In the genomic region with DNA sequence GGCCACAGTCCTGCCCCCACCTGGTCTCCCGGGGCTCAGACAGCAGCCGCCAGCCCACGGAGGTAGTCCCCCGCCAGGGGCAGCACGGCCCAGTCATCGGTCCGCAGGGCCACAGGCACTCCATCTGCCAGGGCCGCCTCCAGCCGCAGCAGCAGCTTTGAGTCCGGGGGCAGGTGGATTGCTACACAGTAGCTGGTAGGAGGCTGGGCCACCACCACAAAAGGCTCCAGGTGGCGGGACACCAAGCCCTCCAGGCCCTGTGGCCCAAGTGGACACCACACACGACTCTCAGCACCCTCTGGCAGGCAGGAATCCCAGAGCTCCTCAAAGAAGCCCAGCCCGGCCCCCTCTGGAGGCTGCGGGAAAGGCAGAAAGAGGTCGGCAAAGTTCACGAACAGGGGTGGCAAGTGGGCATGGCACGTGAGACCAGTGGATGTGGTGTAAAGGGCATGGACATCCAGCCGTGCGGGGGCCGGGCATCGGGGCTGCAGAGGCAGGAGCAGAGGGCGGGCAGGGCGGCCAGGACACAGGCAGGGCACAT, we compare ENCODE assay signal across 16 cellular contexts. TPM values are rescaled to one million over a fixed set of nuclear protein-coding genes. Genes with fewer than 3 reads are reported as not detected.
A peak's percentile ranks its signal among the peaks of the same experiment; 100 is the strongest.
DNase-seq lines count a peak whose midpoint lies in the region; ATAC-seq and TF ChIP-seq lines count a peak whose summit lies in the region.
"Had no signal": no experiment of that assay in that cellular context is flagged by ENCODE, and none has a peak within 500 bp of the region (broad histone marks: within the 10 kb centered on the region; RNA-seq: fewer than 3 reads in every experiment).

No MANE protein-coding gene starts in this region.

- H3K14ac ChIP-seq in mesenchymal stem cell (ENCODE audit: low read length in 2 of 2): no peak overlapping the region

- no peak overlapping the region for H3K27ac ChIP-seq in mesenchymal stem cell (ENCODE audit: low read length, poor library complexity, severe bottlenecking)
- H3K27ac ChIP-seq in testis: no peak overlapping the region

- H3K79me1 ChIP-seq in mesenchymal stem cell (replicated peaks; ENCODE audit: low read length, poor library complexity, severe bottlenecking): peaks cover 44% of the 10 kb centered on the region

- H3K9me3 ChIP-seq in adipocyte (ENCODE audit: control insufficient read depth, low read length) (no peaks in the 10 kb centered on the region), mesenchymal stem cell (ENCODE audit: control insufficient read depth, low read length) (no peaks in the 10 kb centered on the region), testis (no peaks in the 10 kb centered on the region)
- H3K9me3 ChIP-seq: adrenal gland, Caco-2 had no signal

- H3K9me3 Mint-ChIP-seq in activated T-cell treated with anti-CD3 and anti-CD28 coated beads, Interleukin-2, amount 50 U/mL, for 24 hours: no peaks in the 10 kb centered on the region
- H3K9me3 Mint-ChIP-seq in activated T-cell treated with anti-CD3 and anti-CD28 coated beads, Interleukin-2, amount 50 U/mL, for 4 hours: no peaks in the 10 kb centered on the region
- H3K9me3 Mint-ChIP-seq: naive thymus-derived CD8-positive, alpha-beta T cell; stimulated activated memory B cell treated with anti-CD40 and anti-IgM and Interleukin-4, amounts not matched to agents 10 μg/mL and 1 μg/mL and 100 μg/mL, for 72 hours had no signal

- H3K36me3 Mint-ChIP-seq in activated T-cell treated with anti-CD3 and anti-CD28 coated beads, Interleukin-2, amount 50 U/mL, for 24 hours (ENCODE audit: low read depth): peaks cover 37% of the 10 kb centered on the region
- no peaks in the 10 kb centered on the region for H3K36me3 Mint-ChIP-seq in activated T-cell treated with anti-CD3 and anti-CD28 coated beads, Interleukin-2, amount 50 U/mL, for 4 hours (ENCODE audit: insufficient read depth)

- DNase-seq in activated T-cell treated with anti-CD3 and anti-CD28 coated beads, Interleukin-2, amount 50 U/mL, for 24 hours: no peak
- DNase-seq in activated T-cell treated with anti-CD3 and anti-CD28 coated beads, Interleukin-2, amount 50 U/mL, for 4 hours: no peak
- DNase-seq in adipocyte (ENCODE audit: low read depth) (no peak), mesenchymal stem cell (no peak), testis (peak; percentile 7), DMS 273 (lab: John Stamatoyannopoulos, UW; ENCODE audit: unreplicated experiment) (no peak), DMS53 (lab: John Stamatoyannopoulos, UW) (no peak)
- DNase-seq: erythroblast; naive thymus-derived CD8-positive, alpha-beta T cell; right cardiac atrium; stimulated activated CD4-positive, alpha-beta T cell treated with anti-CD3 and anti-CD28 coated beads, Interleukin-4, amount 100 ng/mL, for 4 hours had no signal

- H3K4me3 ChIP-seq in adipocyte (ENCODE audit: low read length) (no peak overlapping the region), mesenchymal stem cell (ENCODE audit: insufficient read depth in 1 of 2, low read depth in 1 of 2, low read length in 2 of 2) (no peak overlapping the region), testis (no peak overlapping the region)
- H3K4me3 ChIP-seq: adrenal gland had no signal

- no peak overlapping the region for H3K4me3 Mint-ChIP-seq in activated T-cell treated with anti-CD3 and anti-CD28 coated beads, Interleukin-2, amount 50 U/mL, for 24 hours
- H3K4me3 Mint-ChIP-seq in activated T-cell treated with anti-CD3 and anti-CD28 coated beads, Interleukin-2, amount 50 U/mL, for 4 hours: no peak overlapping the region
- H3K4me3 Mint-ChIP-seq: stimulated activated memory B cell treated with anti-CD40 and anti-IgM and Interleukin-4, amounts not matched to agents 10 μg/mL and 1 μg/mL and 100 μg/mL, for 72 hours had no signal

- peak overlapping the region; percentile 57 for H3K9ac ChIP-seq in adipocyte (ENCODE audit: low read length)
- no peak overlapping the region for H3K9ac ChIP-seq in mesenchymal stem cell (ENCODE audit: low read length)

- no peak overlapping the region for H2AFZ ChIP-seq in mesenchymal stem cell (ENCODE audit: low read depth, low read length)

- peak overlapping the region; percentile 22 for H3K27ac Mint-ChIP-seq in activated T-cell treated with anti-CD3 and anti-CD28 coated beads, Interleukin-2, amount 50 U/mL, for 24 hours

- H3K18ac ChIP-seq in mesenchymal stem cell (ENCODE audit: low read depth in 1 of 2, low read length in 2 of 2): no peak overlapping the region

- no peaks in the 10 kb centered on the region for H3K27me3 ChIP-seq in adipocyte (replicated peaks; ENCODE audit: control insufficient read depth, insufficient read depth, low read length)
- peaks cover 0 to 7% of the 10 kb centered on the region in 2 experiments for H3K27me3 ChIP-seq in mesenchymal stem cell (ENCODE audit: control insufficient read depth in 1 of 2, insufficient read depth in 1 of 2, low read length in 2 of 2)
- H3K27me3 ChIP-seq in testis: no peaks in the 10 kb centered on the region
- H3K27me3 ChIP-seq: adrenal gland had no signal

- WGBS in mesenchymal stem cell: 96% methylated on average over 23 of the region's 23 CpGs
- 84 to 92% methylated on average over 11 to 22 of the region's 23 CpGs for WGBS in testis, 2 donors

- H3K27me3 Mint-ChIP-seq in activated T-cell treated with anti-CD3 and anti-CD28 coated beads, Interleukin-2, amount 50 U/mL, for 24 hours: no peaks in the 10 kb centered on the region
- no peaks in the 10 kb centered on the region for H3K27me3 Mint-ChIP-seq in activated T-cell treated with anti-CD3 and anti-CD28 coated beads, Interleukin-2, amount 50 U/mL, for 4 hours (ENCODE audit: low read depth)
- H3K27me3 Mint-ChIP-seq: naive thymus-derived CD8-positive, alpha-beta T cell; stimulated activated memory B cell treated with anti-CD40 and anti-IgM and Interleukin-4, amounts not matched to agents 10 μg/mL and 1 μg/mL and 100 μg/mL, for 72 hours had no signal

- H3K4me2 ChIP-seq in mesenchymal stem cell (ENCODE audit: low read length, poor library complexity, severe bottlenecking): no peak overlapping the region

- no peak overlapping the region for H2BK120ac ChIP-seq in mesenchymal stem cell (ENCODE audit: low read depth, low read length)

- no peak overlapping the region for H4K91ac ChIP-seq in mesenchymal stem cell (ENCODE audit: low read length)

- H3K36me3 ChIP-seq in adipocyte (ENCODE audit: control insufficient read depth, insufficient read depth, low read length, severe bottlenecking) (peaks cover 25% of the 10 kb centered on the region), mesenchymal stem cell (ENCODE audit: control insufficient read depth in 1 of 2, insufficient read depth in 2 of 2, low read depth in 1 of 2, low read length in 2 of 2) (peaks cover 28 to 37% of the 10 kb centered on the region in 2 experiments), testis (ENCODE audit: low read depth, missing control alignments) (no peaks in the 10 kb centered on the region)

- H2BK5ac ChIP-seq in mesenchymal stem cell (ENCODE audit: low read depth, low read length, poor library complexity, severe bottlenecking): no peak overlapping the region

- H2BK15ac ChIP-seq in mesenchymal stem cell (ENCODE audit: low read depth, poor library complexity, severe bottlenecking): peak overlapping the region; percentile 57

- H3K4me1 Mint-ChIP-seq in activated T-cell treated with anti-CD3 and anti-CD28 coated beads, Interleukin-2, amount 50 U/mL, for 24 hours (ENCODE audit: low read depth): peaks cover 41% of the 10 kb centered on the region
- H3K4me1 Mint-ChIP-seq in activated T-cell treated with anti-CD3 and anti-CD28 coated beads, Interleukin-2, amount 50 U/mL, for 4 hours (ENCODE audit: low read depth): peaks cover 8% of the 10 kb centered on the region

- TF ChIP-seq POLR2A in testis (IDR thresholded peaks at IDR 0.05): no peak

- no peak overlapping the region for H2AK5ac ChIP-seq in mesenchymal stem cell (ENCODE audit: low read length, severe bottlenecking)

- no peak overlapping the region for H3K23ac ChIP-seq in mesenchymal stem cell (ENCODE audit: low read length in 2 of 2)

- H3K4me1 ChIP-seq in adipocyte (ENCODE audit: control insufficient read depth, insufficient read depth, low read length) (peaks cover 54% of the 10 kb centered on the region), mesenchymal stem cell (ENCODE audit: control insufficient read depth, insufficient read depth, low read depth, low read length) (peaks cover 30% of the 10 kb centered on the region), testis (peaks cover 4% of the 10 kb centered on the region)

- intact Hi-C loops in testis (cut with DNase I; ENCODE audit: low total_unique reads): no loop called here

- no peak overlapping the region for H3K4ac ChIP-seq in mesenchymal stem cell (ENCODE audit: low read depth in 1 of 2, low read length in 2 of 2)

- no peak for TF ChIP-seq CTCF in testis (IDR thresholded peaks at IDR 0.05)

- no peak for ATAC-seq in activated T-cell treated with anti-CD3 and anti-CD28 coated beads, Interleukin-2, amount 50 U/mL, for 4 hours
- ATAC-seq in HG03565 (IDR thresholded peaks at IDR 0.05; ENCODE audit: unreplicated experiment): no peak
- ATAC-seq: naive thymus-derived CD8-positive, alpha-beta T cell; right cardiac atrium; stimulated activated memory B cell treated with anti-CD40 and anti-IgM and Interleukin-4, amounts not matched to agents 10 μg/mL and 1 μg/mL and 100 μg/mL, for 72 hours had no signal

- no peak overlapping the region for H2BK12ac ChIP-seq in mesenchymal stem cell (ENCODE audit: low read length in 2 of 2)

- H4K8ac ChIP-seq in mesenchymal stem cell (ENCODE audit: low read length): no peak overlapping the region

RNA-seq across cellular contexts. Expression of gene AP5B1, which starts 2.9 kb away (rescaled TPM):
- 10 to 100 TPM; 17.3 to 19.4 (median 17.4) TPM for total RNA-seq in activated T-cell treated with anti-CD3 and anti-CD28 coated beads, Interleukin-2, amount 50 U/mL, for 4 hours
- polyA plus RNA-seq in mesenchymal stem cell (2013, experiment 1 of 2): 4.9 TPM
- polyA plus RNA-seq in mesenchymal stem cell (2013, experiment 2 of 2): 5.2 TPM
- total RNA-seq in testis: 10 to 100 TPM; 13.5 to 14.8 TPM
- 4.5 TPM for polyA plus RNA-seq in testis (ENCODE audit: insufficient read depth, low read depth, low replicate concordance)

RNA-seq across cellular contexts. Expression of gene OVOL1, which starts 9.0 kb away (rescaled TPM):
- total RNA-seq in activated T-cell treated with anti-CD3 and anti-CD28 coated beads, Interleukin-2, amount 50 U/mL, for 4 hours: under 1 TPM in 2 of 3 donors, not detected in 1; 0.05 TPM
- polyA plus RNA-seq in mesenchymal stem cell (2013, experiment 1 of 2): not detected
- not detected for polyA plus RNA-seq in mesenchymal stem cell (2013, experiment 2 of 2)
- total RNA-seq in testis: 10 to 100 TPM; 27.6 to 33.9 TPM
- polyA plus RNA-seq in testis (ENCODE audit: insufficient read depth, low read depth, low replicate concordance): 72.4 TPM
- total RNA-seq: adrenal gland; naive thymus-derived CD8-positive, alpha-beta T cell; right cardiac atrium; SK-MEL-5 had no signal
- polyA plus RNA-seq: naive thymus-derived CD8-positive, alpha-beta T cell; right cardiac atrium had no signal

RNA-seq across cellular contexts. Expression of gene SNX32, which starts 55.9 kb away (rescaled TPM):
- total RNA-seq in activated T-cell treated with anti-CD3 and anti-CD28 coated beads, Interleukin-2, amount 50 U/mL, for 4 hours: 1 to 10 TPM in 1 of 3 donors, under 1 TPM in 2; 0.52 to 1.4 (median 0.56) TPM
- polyA plus RNA-seq in mesenchymal stem cell (2013, experiment 1 of 2): 0.66 TPM
- 0.48 TPM for polyA plus RNA-seq in mesenchymal stem cell (2013, experiment 2 of 2)
- total RNA-seq in testis: 1 to 10 TPM; 3.2 to 4.0 TPM
- 4.9 TPM for polyA plus RNA-seq in testis (ENCODE audit: insufficient read depth, low read depth, low replicate concordance)
- total RNA-seq: Caco-2 had no signal

RNA-seq across cellular contexts. Expression of gene RNASEH2C, which starts 57.3 kb away (rescaled TPM):
- total RNA-seq in activated T-cell treated with anti-CD3 and anti-CD28 coated beads, Interleukin-2, amount 50 U/mL, for 4 hours: 100 to 1,000 TPM in 2 of 3 donors, 10 to 100 TPM in 1; 95.6 to 122 (median 115) TPM
- polyA plus RNA-seq in mesenchymal stem cell (2013, experiment 1 of 2): 37.1 TPM
- 38.5 TPM for polyA plus RNA-seq in mesenchymal stem cell (2013, experiment 2 of 2)
- total RNA-seq in testis: 10 to 100 TPM; 70.9 to 71.1 TPM
- 29.1 TPM for polyA plus RNA-seq in testis (ENCODE audit: insufficient read depth, low read depth, low replicate concordance)

Comparison
In these comparisons a context has a peak if more than half of its experiments do, and no peak if none do; other contexts are left out.
1. RNA of gene OVOL1, which starts 9.0 kb away (total RNA-seq): 27.6 to 33.9 TPM in testis; 0.05 TPM in activated T-cell treated with anti-CD3 and anti-CD28 coated beads, Interleukin-2, amount 50 U/mL, for 4 hours; every median in the first group is over 10 times any median in the second.